In the genomic region with DNA sequence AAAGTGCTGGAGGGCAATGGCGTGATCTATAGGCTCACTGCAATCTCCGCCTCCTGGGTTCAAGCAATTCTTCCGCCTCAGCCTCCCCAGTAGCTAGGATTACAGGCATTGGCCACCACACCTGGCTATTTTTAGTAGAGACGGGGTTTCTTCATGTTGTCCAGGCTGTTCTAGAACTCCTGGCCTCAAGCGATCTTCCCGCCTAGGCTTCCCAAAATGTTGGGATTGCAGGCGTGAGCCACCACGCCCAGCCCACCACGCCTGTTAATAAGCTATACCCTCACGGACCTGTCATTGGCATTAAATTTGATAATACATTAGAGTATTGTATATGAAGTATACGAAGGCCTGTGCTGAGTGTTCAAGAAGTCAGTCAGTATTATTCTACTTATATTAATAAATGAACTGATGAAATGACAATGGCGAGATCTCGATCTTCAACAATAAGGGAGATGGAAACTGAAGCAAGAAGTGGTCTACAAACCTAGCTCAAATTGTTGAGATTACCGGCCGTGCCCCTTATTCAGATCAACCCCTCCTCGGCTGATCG, we compare ENCODE assay signal across 1 cellular context.
A peak's percentile ranks its signal among the peaks of the same experiment; 100 is the strongest.
TF ChIP-seq lines count a peak whose summit lies in the region.

No MANE protein-coding gene starts in this region.

TF ChIP-seq in GM12878, 131 proteins besides CTCF, POLR2A, EP300 and RAD21:
- TF ChIP-seq NFXL1 (IDR thresholded peaks at IDR 0.05; ENCODE audit: borderline replicate concordance) (peak; percentile 71; the same call in 1 of the 2 replicates), YY1 (IDR thresholded peaks at IDR 0.05; ENCODE audit: low read depth, low read length) (no peak), RCOR1 (conservative IDR thresholded peaks at IDR 0.05; ENCODE audit: low read depth, low read length) (0 out of 2 replicates have a peak, but pooled peaks have one; percentile 4), ZNF217 (IDR thresholded peaks at IDR 0.05) (no peak), EED (IDR thresholded peaks at IDR 0.05; ENCODE audit: low read depth) (no peak), GATAD2B (conservative IDR thresholded peaks at IDR 0.05; ENCODE audit: low read depth) (no peak), RELA (IDR thresholded peaks at IDR 0.05; ENCODE audit: borderline replicate concordance, partially characterized antibody) (no peak), SMAD1 (IDR thresholded peaks at IDR 0.05; ENCODE audit: low read depth, partially characterized antibody) (peak; percentile 59), BCL3 (IDR thresholded peaks at IDR 0.05; ENCODE audit: borderline replicate concordance, insufficient read depth, low read depth, low read length, poor library complexity, severe bottlenecking) (no peak), ZBED1 (IDR thresholded peaks at IDR 0.05; ENCODE audit: borderline replicate concordance) (no peak), KLF5 (IDR thresholded peaks at IDR 0.05; ENCODE audit: partially characterized antibody) (no peak), MYC (IDR thresholded peaks at IDR 0.05; ENCODE audit: insufficient read depth, insufficient read length, insufficient replicate concordance, low read length, severe bottlenecking) (no peak), ETV6 (conservative IDR thresholded peaks at IDR 0.05 in 1 of 2, IDR thresholded peaks at IDR 0.05 in 1 of 2; ENCODE audit: borderline replicate concordance in 1 of 2, low read depth in 1 of 2) (peak in 1 of 2 experiments; percentile 93; a peak in 1 of 4 replicates)
- TF ChIP-seq, protein P1, sequence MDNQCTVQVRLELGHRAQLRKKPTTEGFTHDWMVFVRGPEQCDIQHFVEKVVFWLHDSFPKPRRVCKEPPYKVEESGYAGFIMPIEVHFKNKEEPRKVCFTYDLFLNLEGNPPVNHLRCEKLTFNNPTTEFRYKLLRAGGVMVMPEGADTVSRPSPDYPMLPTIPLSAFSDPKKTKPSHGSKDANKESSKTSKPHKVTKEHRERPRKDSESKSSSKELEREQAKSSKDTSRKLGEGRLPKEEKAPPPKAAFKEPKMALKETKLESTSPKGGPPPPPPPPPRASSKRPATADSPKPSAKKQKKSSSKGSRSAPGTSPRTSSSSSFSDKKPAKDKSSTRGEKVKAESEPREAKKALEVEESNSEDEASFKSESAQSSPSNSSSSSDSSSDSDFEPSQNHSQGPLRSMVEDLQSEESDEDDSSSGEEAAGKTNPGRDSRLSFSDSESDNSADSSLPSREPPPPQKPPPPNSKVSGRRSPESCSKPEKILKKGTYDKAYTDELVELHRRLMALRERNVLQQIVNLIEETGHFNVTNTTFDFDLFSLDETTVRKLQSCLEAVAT (IDR thresholded peaks at IDR 0.05) = peak; percentile 89
